12 cellular contexts compared by ENCODE assay signal in genomic region chr1:212819704-212820103, GRCh38. TPM values are rescaled to one million over a fixed set of nuclear protein-coding genes. Genes with fewer than 3 reads are reported as not detected.
DNase-seq lines count a peak whose midpoint lies in the region; ATAC-seq and TF ChIP-seq lines count a peak whose summit lies in the region.
"Had no signal": no experiment of that assay in that cellular context is flagged by ENCODE, and none has a peak within 500 bp of the region (broad histone marks: within the 10 kb centered on the region; RNA-seq: fewer than 3 reads in every experiment).

No MANE protein-coding gene starts in this region.

- DNase-seq in mucosa of descending colon: no peak
- no peak for DNase-seq in NCI-H1417 treated with DMSO at 0.1 percent for 48 hours (lab: John Stamatoyannopoulos, UW)
- no peak for DNase-seq in DMS53 (lab: John Stamatoyannopoulos, UW)
- DNase-seq in effector CD4-positive, alpha-beta T cell: no peak
- DNase-seq in NCI-H1092 treated with DMSO at 0.1 percent for 48 hours (lab: John Stamatoyannopoulos, UW): no peak
- DNase-seq: Right ventricle myocardium superior had no signal

- H3F3A ChIP-seq in Loucy (ENCODE audit: low read depth): no peaks in the 10 kb centered on the region; the same call in 1 of the 2 replicates

- peak overlapping the region; percentile 58 for H3K9ac ChIP-seq in Loucy (ENCODE audit: low read depth, low read length, poor library complexity, severe bottlenecking)

- H3K36me3 ChIP-seq in Loucy (ENCODE audit: insufficient read depth, low read length) (no peaks in the 10 kb centered on the region), mucosa of descending colon (ENCODE audit: low read depth) (no peaks in the 10 kb centered on the region)

- peak overlapping the region; percentile 73 for H3K4me2 ChIP-seq in Loucy (ENCODE audit: low read depth, low read length, poor library complexity, severe bottlenecking)

- no peaks in the 10 kb centered on the region for H3K9me3 ChIP-seq in Loucy (ENCODE audit: insufficient read depth, low read depth, low read length)
- peaks cover 2% of the 10 kb centered on the region for H3K9me3 ChIP-seq in mucosa of descending colon

- H3K27me3 ChIP-seq in Loucy (ENCODE audit: insufficient read depth, low read length, poor library complexity, severe bottlenecking): no peaks in the 10 kb centered on the region

- H2AFZ ChIP-seq in Loucy (ENCODE audit: low read length): peak overlapping the region; percentile 86

- TF ChIP-seq CTCF in Loucy (conservative IDR thresholded peaks at IDR 0.05; ENCODE audit: low read length): no peak
- TF ChIP-seq CTCF in mucosa of descending colon (IDR thresholded peaks at IDR 0.05): no peak

- H3K4me3 ChIP-seq in Loucy (ENCODE audit: low read length, poor library complexity, severe bottlenecking): peak overlapping the region; percentile 62
- H3K4me3 ChIP-seq in mucosa of descending colon: no peak overlapping the region

- H3K4me1 ChIP-seq in Loucy (ENCODE audit: insufficient read depth, low read length, poor library complexity, severe bottlenecking): peaks cover 22% of the 10 kb centered on the region
- H3K4me1 ChIP-seq in mucosa of descending colon (ENCODE audit: low read depth): peaks cover 3% of the 10 kb centered on the region

- intact Hi-C loops in mucosa of descending colon (cut with DNase I, micrococcal nuclease): loop anchor here in 1 of 2 donors (10.0 kb wide), 1 partner anchor 175 kb away; no protein-coding TSS in a partner anchor

- H3K79me2 ChIP-seq in Loucy (ENCODE audit: insufficient read depth, low read length): no peaks in the 10 kb centered on the region

- ATAC-seq in GM18861 (IDR thresholded peaks at IDR 0.05; ENCODE audit: unreplicated experiment): peak; percentile 74
- peak; percentile 76 for ATAC-seq in HG02678 (IDR thresholded peaks at IDR 0.05; ENCODE audit: unreplicated experiment)
- peak; percentile 24 for ATAC-seq in mucosa of descending colon
- ATAC-seq: HCT116 had no signal

- H4K20me1 ChIP-seq in Loucy (ENCODE audit: insufficient read depth, low read length, poor library complexity, severe bottlenecking): no peaks in the 10 kb centered on the region

- no peaks in the 10 kb centered on the region for H3K9me2 ChIP-seq in Loucy (replicated peaks; ENCODE audit: low read depth, low read length)

RNA-seq across cellular contexts. Expression of gene SPATA45, which starts 27.7 kb away (rescaled TPM):
- total RNA-seq in mucosa of descending colon: not detected
- total RNA-seq: Daoy, osteoblast, Right ventricle myocardium superior had no signal

RNA-seq across cellular contexts. Expression of gene TATDN3, which starts 28.0 kb away (rescaled TPM):
- 10 to 100 TPM in 2 of 3 donors, 1 to 10 TPM in 1; 9.2 to 10.8 (median 10.5) TPM for total RNA-seq in mucosa of descending colon

RNA-seq across cellular contexts. Expression of gene NSL1, which starts 28.1 kb away (rescaled TPM):
- total RNA-seq in mucosa of descending colon: 10 to 100 TPM; 20.4 to 25.3 (median 21.5) TPM

RNA-seq across cellular contexts. Expression of gene FLVCR1, which starts 38.4 kb away (rescaled TPM):
- 10 to 100 TPM in 2 of 3 donors, 1 to 10 TPM in 1; 9.7 to 12.1 (median 10.1) TPM for total RNA-seq in mucosa of descending colon

Comparison
In these comparisons a context has a peak if more than half of its experiments do, and no peak if none do; other contexts are left out.
1. ATAC-seq: peak in every context shown above with its lines; median percentile 76 in HG02678; 74 in GM18861; 24 in mucosa of descending colon.